ENCODE assay signal across 1 cellular context in genomic region chr1:155562581-155563376, GRCh38.
A peak's percentile ranks its signal among the peaks of the same experiment; 100 is the strongest.
TF ChIP-seq lines count a peak whose summit lies in the region.

Gene ASH1L, minus strand, starts transcription at chr1:155562803. Its CDS starts 41,284 bp downstream, at chr1:155521519.

TF ChIP-seq in HepG2, 621 proteins besides CTCF, POLR2A, EP300 and RAD21 (continued from another document and continues in another):
- TF ChIP-seq GMEB1 (CRISPR knock-in tag; IDR thresholded peaks at IDR 0.05; ENCODE audit: borderline replicate concordance), result peak; percentile 8; the same call in 1 of the 2 replicates
- TF ChIP-seq RNF219 (CRISPR knock-in tag; IDR thresholded peaks at IDR 0.05), result no peak
- TF ChIP-seq ZGPAT (CRISPR knock-in tag; IDR thresholded peaks at IDR 0.05), result peak; percentile 69
- TF ChIP-seq SRF (IDR thresholded peaks at IDR 0.05; ENCODE audit: low read depth, low read length), result no peak
- no peak; the same call in 1 of the 2 replicates for TF ChIP-seq TOPORS (CRISPR knock-in tag; IDR thresholded peaks at IDR 0.05)
- peak; percentile 84 for TF ChIP-seq ZFP91 (CRISPR knock-in tag; IDR thresholded peaks at IDR 0.05; ENCODE audit: borderline replicate concordance)
- no peak for TF ChIP-seq AHDC1 (CRISPR knock-in tag; IDR thresholded peaks at IDR 0.05; ENCODE audit: borderline replicate concordance)
- TF ChIP-seq RBFOX2 (IDR thresholded peaks at IDR 0.05; ENCODE audit: low read depth, low read length), result peak; percentile 77
- TF ChIP-seq TCF12 (IDR thresholded peaks at IDR 0.05), result no peak
- TF ChIP-seq TCF12 (CRISPR knock-in tag; IDR thresholded peaks at IDR 0.05), result peak; percentile 47; the same call in 1 of the 2 replicates
- 0 out of 2 replicates have a peak, but pooled peaks have one; percentile 56 for TF ChIP-seq ZNF234 (CRISPR knock-in tag; conservative IDR thresholded peaks at IDR 0.05)
- TF ChIP-seq ZNF253 (CRISPR knock-in tag; IDR thresholded peaks at IDR 0.05; ENCODE audit: borderline replicate concordance), result peak; percentile 76; the same call in 1 of the 2 replicates
- no peak for TF ChIP-seq SYNCRIP (IDR thresholded peaks at IDR 0.05; ENCODE audit: insufficient read depth, low read depth, low read length)
- no peak for TF ChIP-seq ZBTB44 (CRISPR knock-in tag; IDR thresholded peaks at IDR 0.05)
- TF ChIP-seq CENPT (CRISPR knock-in tag; IDR thresholded peaks at IDR 0.05; ENCODE audit: low read depth), result no peak; the same call in none of the 2 replicates
- TF ChIP-seq ZBTB43 (CRISPR knock-in tag; conservative IDR thresholded peaks at IDR 0.05), result 0 out of 2 replicates have a peak, but pooled peaks have one; percentile 48
- TF ChIP-seq POGZ (CRISPR knock-in tag; IDR thresholded peaks at IDR 0.05), result peak; percentile 63; the same call in 1 of the 2 replicates
- peak; percentile 44; the same call in 1 of the 3 replicates for TF ChIP-seq MXI1 (IDR thresholded peaks at IDR 0.05; ENCODE audit: borderline replicate concordance, low read depth, low read length)
- no peak for TF ChIP-seq FLYWCH1 (CRISPR knock-in tag; IDR thresholded peaks at IDR 0.05)
- TF ChIP-seq BRF2 (CRISPR knock-in tag; IDR thresholded peaks at IDR 0.05), result no peak
- TF ChIP-seq ZNF382 (CRISPR knock-in tag; IDR thresholded peaks at IDR 0.05; ENCODE audit: borderline replicate concordance), result no peak
- peak; percentile 65 for TF ChIP-seq ZNF574 (CRISPR knock-in tag; IDR thresholded peaks at IDR 0.05)
- TF ChIP-seq ZSCAN31 (CRISPR knock-in tag; IDR thresholded peaks at IDR 0.05; ENCODE audit: low read depth), result no peak
- TF ChIP-seq SRSF4 (IDR thresholded peaks at IDR 0.05; ENCODE audit: low read depth, low read length, poor library complexity, severe bottlenecking), result no peak
- TF ChIP-seq ZNF883 (CRISPR knock-in tag; IDR thresholded peaks at IDR 0.05; ENCODE audit: not compliant biosample characterization), result no peak
- peak; percentile 62; the same call in 1 of the 2 replicates for TF ChIP-seq ZNF567 (CRISPR knock-in tag; IDR thresholded peaks at IDR 0.05; ENCODE audit: borderline replicate concordance)
- no peak for TF ChIP-seq ZNF331 (CRISPR knock-in tag; IDR thresholded peaks at IDR 0.05)
- peak; percentile 72; the same call in 1 of the 2 replicates for TF ChIP-seq SIN3A (IDR thresholded peaks at IDR 0.05; ENCODE audit: borderline replicate concordance, low read depth, low read length)
- no peak for TF ChIP-seq ZNF619 (CRISPR knock-in tag; IDR thresholded peaks at IDR 0.05)
- TF ChIP-seq HNRNPLL (IDR thresholded peaks at IDR 0.05; ENCODE audit: low read depth, low read length, poor library complexity, severe bottlenecking), result peak; percentile 84
- TF ChIP-seq ZBTB39 (CRISPR knock-in tag; IDR thresholded peaks at IDR 0.05), result peak; percentile 88; the same call in 1 of the 2 replicates
- 0 out of 2 replicates have a peak, but pooled peaks have one; percentile 66 for TF ChIP-seq ZNF850 (CRISPR knock-in tag; conservative IDR thresholded peaks at IDR 0.05)
